9 cellular contexts compared by ENCODE assay signal in the genomic region with DNA sequence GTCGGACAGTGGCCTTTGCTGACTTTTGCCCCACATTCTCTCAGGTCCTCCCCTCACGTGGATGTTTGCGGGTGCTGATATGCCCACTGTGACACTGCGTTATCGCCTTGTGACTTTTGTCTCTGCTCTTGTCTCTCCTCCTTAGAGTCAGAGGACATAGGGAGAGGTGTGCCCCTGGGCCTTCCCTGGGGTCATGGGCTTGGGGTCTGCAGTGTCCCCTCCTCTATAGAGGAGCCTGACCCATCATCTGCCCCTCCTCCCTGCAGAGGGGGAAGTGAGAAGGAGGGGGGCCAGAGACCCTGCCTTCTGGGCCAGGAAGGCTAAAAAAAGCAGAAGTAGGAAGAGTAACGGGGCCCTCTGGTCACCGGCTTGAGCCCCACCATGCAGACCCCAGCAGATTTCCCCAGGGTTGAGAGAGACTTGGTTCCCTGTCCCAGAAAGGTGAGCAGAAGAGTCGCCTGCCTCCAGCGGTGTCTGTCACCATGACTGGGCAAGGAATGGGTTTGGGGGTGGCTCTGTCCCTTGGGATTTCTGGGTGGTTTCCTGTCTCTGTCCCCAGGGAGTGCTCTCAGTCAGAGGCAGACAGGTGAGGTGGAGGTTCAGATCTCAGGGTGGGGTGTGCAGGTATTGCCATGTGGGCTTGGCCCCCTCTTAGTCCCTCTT. TPM values are rescaled to one million over a fixed set of nuclear protein-coding genes. Genes with fewer than 3 reads are reported as not detected.
DNase-seq lines count a peak whose midpoint lies in the region; ATAC-seq, FAIRE-seq and TF ChIP-seq lines count a peak whose summit lies in the region.
"Had no signal": no experiment of that assay in that cellular context is flagged by ENCODE, and none has a peak within 500 bp of the region (broad histone marks: within the 10 kb centered on the region; RNA-seq: fewer than 3 reads in every experiment).

No MANE protein-coding gene starts in this region.

- TF ChIP-seq EP300 in K562 (IDR thresholded peaks at IDR 0.05; ENCODE audit: low read length): no peak

- H3K27ac Mint-ChIP-seq in neural progenitor cell: peak overlapping the region; percentile 94

- H3K27ac ChIP-seq in MM.1S (ENCODE audit: low read length) (peak overlapping the region; percentile 62; the same call in 1 of the 2 replicates), K562 (ENCODE audit: extremely low read depth, low read depth, low read length) (peak overlapping the region; percentile 68; the same call in 2 of the 3 replicates), neural progenitor cell (no peak overlapping the region), aorta (ENCODE audit: low read depth in 1 of 2, low read length in 2 of 2) (no peak overlapping the region)

- no peak for FAIRE-seq in K562 (lab: Jason Lieb, UNC)
- FAIRE-seq: kidney had no signal

- H4K20me1 ChIP-seq in MM.1S (ENCODE audit: insufficient read depth, low read length) (no peaks in the 10 kb centered on the region), K562 (replicated peaks; ENCODE audit: control insufficient read depth, insufficient read depth, low read length) (no peaks in the 10 kb centered on the region), neural progenitor cell (ENCODE audit: low read depth) (peaks cover 5% of the 10 kb centered on the region)

- no peaks in the 10 kb centered on the region for H3K9me2 ChIP-seq in MM.1S (replicated peaks; ENCODE audit: insufficient read depth, low read length)

- H3K27me3 ChIP-seq in GM06990 (replicated peaks; ENCODE audit: control insufficient read depth, insufficient read depth, low read length): no peaks in the 10 kb centered on the region
- no peaks in the 10 kb centered on the region for H3K27me3 ChIP-seq in MM.1S (replicated peaks; ENCODE audit: insufficient read depth, low read length)
- no peaks in the 10 kb centered on the region for H3K27me3 ChIP-seq in K562 (ENCODE audit: control insufficient read depth in 2 of 2, insufficient read depth in 2 of 2, low read length in 2 of 2)
- no peaks in the 10 kb centered on the region for H3K27me3 ChIP-seq in neural progenitor cell
- H3K27me3 ChIP-seq in aorta (ENCODE audit: control insufficient read depth in 1 of 2, insufficient read depth in 2 of 2, low read length in 1 of 2): no peaks in the 10 kb centered on the region

- in situ Hi-C loops in K562 (cut with MboI): no loop called here

- ATAC-seq in K562 (no peak), aorta (ENCODE audit: low FRiP score) (no peak), GM18868 (IDR thresholded peaks at IDR 0.05; ENCODE audit: unreplicated experiment) (no peak)

- H3K9ac ChIP-seq in MM.1S (ENCODE audit: low read length) (peak overlapping the region; percentile 48; the same call in 1 of the 2 replicates), K562 (ENCODE audit: insufficient read depth in 1 of 2, low read depth in 2 of 2, low read length in 2 of 2) (peak overlapping the region in 1 of 2 experiments; percentile 89; a peak in 3 of 4 replicates), neural progenitor cell (no peak overlapping the region)

- TF ChIP-seq CTCF in GM06990 (IDR thresholded peaks at IDR 0.05; ENCODE audit: insufficient read depth, low read length, poor library complexity, severe bottlenecking) (no peak), MM.1S (IDR thresholded peaks at IDR 0.05; ENCODE audit: low read length) (no peak), K562 (IDR thresholded peaks at IDR 0.05 in 2 of 3, conservative IDR thresholded peaks at IDR 0.05 in 1 of 3; ENCODE audit: insufficient read depth in 2 of 3, low read depth in 1 of 3, low read length in 3 of 3) (no peak), neural progenitor cell (IDR thresholded peaks at IDR 0.05) (no peak)

- no peaks in the 10 kb centered on the region for H3K9me3 Mint-ChIP-seq in neural progenitor cell

- DNase-seq in GM06990 (ENCODE audit: extremely low read depth, insufficient read length) (peak; percentile 70), MM.1S (no peak), K562 (ENCODE audit: extremely low read depth in 1 of 4, low spot score in 3 of 4) (no peak), neural progenitor cell (ENCODE audit: low spot score) (no peak), NCI-H146 (lab: John Stamatoyannopoulos, UW) (no peak), aorta (no peak)
- no peak for DNase-seq in effector CD8-positive, alpha-beta T cell (lab: John Stamatoyannopoulos, UW)

- no peak for TF ChIP-seq RAD21 in K562 (CRISPR knock-in tag; conservative IDR thresholded peaks at IDR 0.05 in 1 of 2, IDR thresholded peaks at IDR 0.05 in 1 of 2)

- H3K4me1 ChIP-seq in MM.1S (ENCODE audit: low read length) (peaks cover 55% of the 10 kb centered on the region), K562 (replicated peaks in 1 of 2; ENCODE audit: control insufficient read depth in 2 of 2, insufficient read depth in 2 of 2, low read length in 2 of 2) (peaks cover 29 to 39% of the 10 kb centered on the region in 2 experiments), neural progenitor cell (peaks cover 7% of the 10 kb centered on the region), aorta (ENCODE audit: control insufficient read depth in 1 of 2, insufficient read depth in 2 of 2, low read length in 2 of 2) (no peaks in the 10 kb centered on the region)

- H3K4me3 Mint-ChIP-seq in neural progenitor cell: no peak overlapping the region

- POLR2A ChIA-PET in K562 (lab: Yijun Ruan, JAX): interaction anchor here (1.9 to 5.6 kb wide), 2 partner anchors 9 to 13 kb away, joined by 11 to 33 read pairs; partner anchors contain the start of gene RPS6KA1

- H3K79me2 ChIP-seq in MM.1S (ENCODE audit: low read length) (peaks cover 40% of the 10 kb centered on the region), K562 (ENCODE audit: control insufficient read depth, insufficient read depth, low read length) (peaks cover 8% of the 10 kb centered on the region; the same call in 1 of the 3 replicates), neural progenitor cell (ENCODE audit: low read depth) (no peaks in the 10 kb centered on the region)

- peaks cover 28% of the 10 kb centered on the region for H3K4me1 Mint-ChIP-seq in neural progenitor cell

- peak overlapping the region; percentile 21; the same call in 1 of the 2 replicates for H2AFZ ChIP-seq in MM.1S (ENCODE audit: low read length)
- H2AFZ ChIP-seq in K562 (ENCODE audit: low read depth, low read length): no peak overlapping the region
- no peak overlapping the region for H2AFZ ChIP-seq in neural progenitor cell (replicated peaks)

- BruUV-seq in K562 (replicated peaks; lab: Mats Ljungman, UMichigan): no TSS peak

- H3K4me3 ChIP-seq in GM06990 (replicated peaks; ENCODE audit: low read depth, low read length) (peak overlapping the region; percentile 37), MM.1S (ENCODE audit: low read length) (peak overlapping the region; percentile 47), K562 (no peak overlapping the region), neural progenitor cell (no peak overlapping the region), aorta (ENCODE audit: low read length in 2 of 2) (no peak overlapping the region)

- peak overlapping the region; percentile 43 for H3K4me2 ChIP-seq in MM.1S (ENCODE audit: low read depth, low read length)
- peak overlapping the region; percentile 23; the same call in 1 of the 2 replicates for H3K4me2 ChIP-seq in K562 (ENCODE audit: insufficient read depth, low read length)
- no peak overlapping the region for H3K4me2 ChIP-seq in neural progenitor cell

- 61% methylated on average over 9 of the region's 9 CpGs for WGBS in K562 (ENCODE audit: insufficient coverage, low coverage, missing lambda C conversion rate)
- 82 to 87% methylated on average over 9 of the region's 9 CpGs for WGBS in aorta, 2 donors

- H3K36me3 Mint-ChIP-seq in neural progenitor cell: peaks cover 2% of the 10 kb centered on the region

- no peaks in the 10 kb centered on the region for H3K9me3 ChIP-seq in MM.1S (replicated peaks; ENCODE audit: insufficient read depth, low read length)
- no peaks in the 10 kb centered on the region for H3K9me3 ChIP-seq in K562 (replicated peaks; ENCODE audit: control insufficient read depth, insufficient read depth, low read depth, low read length)
- no peaks in the 10 kb centered on the region for H3K9me3 ChIP-seq in neural progenitor cell (ENCODE audit: low read depth)
- no peaks in the 10 kb centered on the region for H3K9me3 ChIP-seq in aorta (ENCODE audit: control insufficient read depth, low read length)

- H3K9me1 ChIP-seq in K562 (ENCODE audit: control insufficient read depth, insufficient read depth, low read length): no peaks in the 10 kb centered on the region

- H3F3A ChIP-seq in MM.1S (ENCODE audit: insufficient read depth, low read length): peaks cover 29% of the 10 kb centered on the region
- H3F3A ChIP-seq in neural progenitor cell (ENCODE audit: low read depth): no peaks in the 10 kb centered on the region

- H3K27me3 Mint-ChIP-seq in neural progenitor cell (ENCODE audit: insufficient read depth, low read depth): peaks cover 10% of the 10 kb centered on the region

- intact Hi-C loops in K562 (cut with micrococcal nuclease) (loop anchor here (1.0 kb wide), 1 partner anchor 42 kb away; no protein-coding TSS in a partner anchor), aorta (cut with DNase I) (no loop called here)

- peaks cover 6% of the 10 kb centered on the region for H3K36me3 ChIP-seq in GM06990 (ENCODE audit: control insufficient read depth, insufficient read depth, low read length)
- no peaks in the 10 kb centered on the region for H3K36me3 ChIP-seq in MM.1S (replicated peaks; ENCODE audit: insufficient read depth, low read length)
- H3K36me3 ChIP-seq in K562 (ENCODE audit: control insufficient read depth, insufficient read depth, low read length): peaks cover 46% of the 10 kb centered on the region
- H3K36me3 ChIP-seq in neural progenitor cell: no peaks in the 10 kb centered on the region
- H3K36me3 ChIP-seq in aorta (ENCODE audit: control insufficient read depth in 1 of 2, insufficient read depth in 2 of 2, low read length in 1 of 2): no peaks in the 10 kb centered on the region

- no peak for TF ChIP-seq POLR2A in K562 (conservative IDR thresholded peaks at IDR 0.05)

- CTCF ChIA-PET in K562 (lab: Yijun Ruan, JAX; ENCODE audit: low intra/inter-chr PET ratio): no interaction called here

RNA-seq across cellular contexts. Expression of gene RPS6KA1, which starts 13.4 kb away (rescaled TPM):
- total RNA-seq in K562 (2011; cell fraction: chromatin; rRNA removed; ENCODE audit: low replicate concordance): 64.2 and 141 TPM in 2 replicates
- 77.4 and 79.9 TPM in 2 replicates for total RNA-seq in K562 (2011; cell fraction: nucleolus; rRNA removed)
- 68.8 and 76.8 TPM in 2 replicates for total RNA-seq in K562 (2011; cell fraction: nucleoplasm; rRNA removed)
- total RNA-seq in K562 (2014; rRNA removed): 54.8 and 67.3 TPM in 2 replicates
- 25.7 and 30.1 TPM in 2 replicates for total RNA-seq in K562 (2014; rRNA removed; fragmentation: Illumina TruSeq; extraction: Trizol)
- 40.5 and 44.4 TPM in 2 replicates for total RNA-seq in K562 (2015; rRNA removed; fragmentation: Illumina TruSeq; extraction: Trizol)
- total RNA-seq in K562 (2021): 61.0 and 62.4 TPM in 2 replicates
- polyA plus RNA-seq in K562 (2011; rRNA removed): 33.0 and 33.1 TPM in 2 replicates
- polyA plus RNA-seq in K562 (2011; cell fraction: cytosol; rRNA removed): 33.1 and 54.6 TPM in 2 replicates
- polyA plus RNA-seq in K562 (2011; cell fraction: nucleus; rRNA removed): 41.1 and 53.3 TPM in 2 replicates
- 49.6 and 51.4 TPM in 2 replicates for polyA plus RNA-seq in K562 (2012)
- polyA plus RNA-seq in K562 (2014; fragmentation: Illumina TruSeq; extraction: Trizol): 46.3 and 49.0 TPM in 2 replicates
- 1 to 10 TPM; 2.4 to 2.9 TPM for polyA plus RNA-seq in K562 (2014; fragmentation: Nextera tagmentation; extraction: Ambion mirVana)
- 35.5 and 36.9 TPM in 2 replicates for polyA plus RNA-seq in K562 (2014; rRNA removed)
- polyA minus RNA-seq in K562 (2011; rRNA and poly(A)+ RNA removed): 30.0 and 44.2 TPM in 2 replicates
- 40.6 and 44.9 TPM in 2 replicates for polyA minus RNA-seq in K562 (2011; cell fraction: cytosol; rRNA and poly(A)+ RNA removed)
- 22.8 and 34.9 TPM in 2 replicates for polyA minus RNA-seq in K562 (2011; cell fraction: nucleus; rRNA and poly(A)+ RNA removed)
- 18.7 and 43.9 TPM in 2 replicates for total RNA-seq in neural progenitor cell (ENCODE audit: low replicate concordance)
- 10 to 100 TPM; 12.0 to 21.0 TPM for total RNA-seq in aorta
- polyA plus RNA-seq in aorta: 10 to 100 TPM in 1 of 2 donors, under 1 TPM in 1; 0.87 to 21.4 TPM

Comparison
In these comparisons a context has a peak if more than half of its experiments do, and no peak if none do; other contexts are left out.
1. H3K4me3 ChIP-seq: peak in GM06990 (single experiment) and MM.1S (single experiment); none in K562 (single experiment), neural progenitor cell (single experiment) and aorta (0 of 2).
2. H3K27ac ChIP-seq: peak in MM.1S (single experiment) and K562 (single experiment); none in neural progenitor cell (single experiment) and aorta (0 of 2).